ENCODE assay signal across 9 cellular contexts in the genomic region with DNA sequence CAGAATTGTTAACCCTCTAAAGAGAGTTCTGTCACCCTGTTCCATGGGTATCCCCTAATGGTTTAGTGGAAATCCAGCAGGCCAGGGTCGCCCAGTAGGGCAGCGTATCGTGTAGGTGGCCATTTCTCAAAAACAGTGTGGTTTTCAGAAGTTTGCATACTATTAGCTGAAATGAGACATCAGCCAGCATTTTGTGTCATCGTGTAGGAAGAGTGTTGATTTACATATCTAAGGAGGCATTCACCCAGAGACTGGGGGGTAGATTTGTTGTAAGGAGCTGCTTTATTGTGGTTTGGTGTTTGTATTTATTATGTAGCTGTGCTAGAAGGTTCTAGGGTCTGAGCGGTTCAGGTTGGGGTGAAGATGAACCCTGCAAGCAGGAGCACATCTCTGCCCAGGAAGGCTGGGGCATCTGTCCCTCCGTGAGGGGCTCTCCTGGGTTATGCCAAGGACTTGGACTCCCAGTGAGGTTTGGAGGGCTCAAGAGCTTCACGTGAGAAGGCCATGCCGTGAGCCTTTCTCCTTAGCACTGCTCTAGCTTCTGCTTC.
A peak's percentile ranks its signal among the peaks of the same experiment; 100 is the strongest.
DNase-seq lines count a peak whose midpoint lies in the region; ATAC-seq lines count a peak whose summit lies in the region.
"Had no signal": no experiment of that assay in that cellular context is flagged by ENCODE, and none has a peak within 500 bp of the region (broad histone marks: within the 10 kb centered on the region; RNA-seq: fewer than 3 reads in every experiment).

No MANE protein-coding gene starts in this region.

- ATAC-seq in GM21723 (IDR thresholded peaks at IDR 0.05; ENCODE audit: unreplicated experiment) (peak; percentile 89), HG03558 (IDR thresholded peaks at IDR 0.05; ENCODE audit: extremely low read depth, unreplicated experiment) (peak; percentile 82)
- ATAC-seq in stimulated activated naive CD8-positive, alpha-beta T cell treated with anti-CD3 and anti-CD28 coated beads, Interleukin-15, Interleukin-2, amounts not matched to agents 100 U/mL and 50 U/mL, for 24 hours = peak; percentile 93

- DNase-seq in activated CD4-positive, alpha-beta T cell treated with anti-CD3 and anti-CD28 coated beads, Interleukin-2, amount 50 U/mL, for 48 hours = peak; percentile 34 to 53
- DNase-seq in activated CD4-positive, alpha-beta T cell treated with anti-CD3 and anti-CD28 coated beads, Interleukin-2, amount 50 U/mL, for 1 hour = no peak
- peak; percentile 22 for DNase-seq in stimulated activated naive CD8-positive, alpha-beta T cell treated with anti-CD3 and anti-CD28 coated beads, Interleukin-15, Interleukin-2, amounts not matched to agents 100 U/mL and 50 U/mL, for 24 hours
- DNase-seq in glomerular visceral epithelial cell (ENCODE audit: extremely low spot score) (no peak), kidney glomerular epithelial cell (lab: John Stamatoyannopoulos, UW) (no peak), COLO829 (ENCODE audit: low spot score) (no peak)
- DNase-seq: NCI-H1048 had no signal

Comparison
In these comparisons a context has a peak if more than half of its experiments do, and no peak if none do; other contexts are left out.
1. DNase-seq: peak in activated CD4-positive, alpha-beta T cell treated with anti-CD3 and anti-CD28 coated beads, Interleukin-2, amount 50 U/mL, for 48 hours (2 of 2) and stimulated activated naive CD8-positive, alpha-beta T cell treated with anti-CD3 and anti-CD28 coated beads, Interleukin-15, Interleukin-2, amounts not matched to agents 100 U/mL and 50 U/mL, for 24 hours (single experiment); none in activated CD4-positive, alpha-beta T cell treated with anti-CD3 and anti-CD28 coated beads, Interleukin-2, amount 50 U/mL, for 1 hour (single experiment), glomerular visceral epithelial cell (single experiment), kidney glomerular epithelial cell (single experiment) and COLO829 (single experiment).
2. Peak in every context shown above with its lines, with median percentiles within 50 percentile points of each other: ATAC-seq.